In the genomic region with DNA sequence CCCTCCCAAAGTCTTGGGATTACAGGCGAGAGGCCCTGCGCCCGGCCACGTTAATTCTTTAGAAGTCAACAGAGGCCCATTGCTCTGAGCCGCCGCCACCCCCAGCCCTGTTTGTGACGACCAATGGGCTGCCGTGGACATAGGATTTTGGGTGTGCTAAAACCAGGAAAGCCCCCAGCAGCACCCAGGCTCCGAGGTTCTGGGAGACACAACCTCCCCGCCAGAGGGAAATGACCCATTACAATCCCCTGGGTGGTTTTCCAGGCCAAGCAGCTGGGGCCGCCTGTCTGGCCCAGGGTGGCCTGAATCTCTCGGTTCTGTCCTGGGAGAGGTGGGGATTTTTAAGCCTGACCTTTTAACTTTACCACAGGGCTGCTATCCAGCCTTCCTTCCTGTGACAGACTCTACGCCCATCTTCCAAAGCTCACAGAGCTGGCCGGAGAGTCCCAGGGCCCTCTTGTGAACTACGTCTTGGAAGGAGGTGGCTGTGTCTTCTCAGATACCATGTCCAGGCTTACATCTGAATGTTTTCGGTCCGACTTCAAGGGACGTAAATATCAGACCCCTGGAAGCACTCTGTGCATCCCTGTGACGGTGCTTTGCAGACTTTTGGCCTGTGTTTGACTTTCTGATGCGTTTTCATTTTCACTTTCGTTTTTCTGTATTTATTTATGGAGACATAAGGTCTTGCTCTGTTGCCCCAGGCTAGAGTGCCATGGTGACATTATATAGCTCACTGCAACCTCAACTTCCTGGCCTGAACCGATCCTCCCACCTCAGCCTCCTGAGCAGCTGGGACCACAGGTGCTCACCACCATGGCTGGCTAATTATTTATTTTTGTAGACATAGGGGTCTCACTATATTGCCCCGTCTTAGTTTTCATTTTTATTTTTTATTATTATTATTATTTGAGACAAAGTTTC, we compare ENCODE assay signal across 8 cellular contexts. TPM values are rescaled to one million over a fixed set of nuclear protein-coding genes. Genes with fewer than 3 reads are reported as not detected.
DNase-seq lines count a peak whose midpoint lies in the region; ATAC-seq and TF ChIP-seq lines count a peak whose summit lies in the region.

No MANE protein-coding gene starts in this region.

- ATAC-seq in GM18909 (IDR thresholded peaks at IDR 0.05; ENCODE audit: poor library complexity, unreplicated experiment) (peak; percentile 67), HG02798 (IDR thresholded peaks at IDR 0.05; ENCODE audit: poor library complexity, unreplicated experiment) (peak; percentile 68), naive B cell (ENCODE audit: low read depth in 2 of 2) (peak; percentile 47 to 48), WTC11 (no peak)

- POLR2A ChIA-PET in WTC11 (lab: Charles Lee), result no interaction called here

- no peak for TF ChIP-seq CTCF in WTC11 (IDR thresholded peaks at IDR 0.05)

- CTCF ChIA-PET in WTC11 (lab: Charles Lee), result no interaction called here

- H3K9me3 Mint-ChIP-seq in naive B cell, result peaks cover 0 to 7% (median 5%) of the 10 kb centered on the region in 7 donors
- H3K9me3 Mint-ChIP-seq in WTC11, result no peaks in the 10 kb centered on the region

- H3K36me3 Mint-ChIP-seq in naive B cell, result no peaks in the 10 kb centered on the region
- H3K36me3 Mint-ChIP-seq in WTC11, result no peaks in the 10 kb centered on the region

- peak overlapping the region; percentile 6 to 90 (median 61) for H3K4me3 Mint-ChIP-seq in naive B cell
- no peak overlapping the region for H3K4me3 Mint-ChIP-seq in WTC11

- DNase-seq in naive B cell, result peak; percentile 71
- no peak for DNase-seq in middle frontal gyrus (ENCODE audit: extremely low spot score, low spot score)
- no peak for DNase-seq in substantia nigra (lab: John Stamatoyannopoulos, UW)
- DNase-seq in WTC11 (ENCODE audit: low spot score), result no peak
- no peak for DNase-seq in activated CD4-positive, alpha-beta T cell treated with anti-CD3 and anti-CD28 coated beads for 48 hours

- H3K27ac Mint-ChIP-seq in naive B cell (peak overlapping the region in 3 of 6 donors; percentile 70 to 100 (median 81)), WTC11 (no peak overlapping the region)

- peak; percentile 27; the same call in 1 of the 2 replicates for TF ChIP-seq POLR2A in Raji (IDR thresholded peaks at IDR 0.05; ENCODE audit: insufficient read depth, low read depth, low read length)

- no peaks in the 10 kb centered on the region for H3K27me3 Mint-ChIP-seq in naive B cell
- no peaks in the 10 kb centered on the region for H3K27me3 Mint-ChIP-seq in WTC11 (ENCODE audit: low read depth)

- H3K4me1 Mint-ChIP-seq in naive B cell (peaks cover 26 to 61% (median 45%) of the 10 kb centered on the region in 3 donors), WTC11 (no peaks in the 10 kb centered on the region)

- H3K27ac ChIP-seq in substantia nigra (ENCODE audit: low read depth, low read length, poor library complexity, severe bottlenecking), result no peak overlapping the region

TF ChIP-seq in WTC11, 78 proteins besides CTCF, POLR2A, EP300 and RAD21:
- no peak for TF ChIP-seq PRRX2 (CRISPR knock-in tag; IDR thresholded peaks at IDR 0.05)
- TF ChIP-seq, protein P1, sequence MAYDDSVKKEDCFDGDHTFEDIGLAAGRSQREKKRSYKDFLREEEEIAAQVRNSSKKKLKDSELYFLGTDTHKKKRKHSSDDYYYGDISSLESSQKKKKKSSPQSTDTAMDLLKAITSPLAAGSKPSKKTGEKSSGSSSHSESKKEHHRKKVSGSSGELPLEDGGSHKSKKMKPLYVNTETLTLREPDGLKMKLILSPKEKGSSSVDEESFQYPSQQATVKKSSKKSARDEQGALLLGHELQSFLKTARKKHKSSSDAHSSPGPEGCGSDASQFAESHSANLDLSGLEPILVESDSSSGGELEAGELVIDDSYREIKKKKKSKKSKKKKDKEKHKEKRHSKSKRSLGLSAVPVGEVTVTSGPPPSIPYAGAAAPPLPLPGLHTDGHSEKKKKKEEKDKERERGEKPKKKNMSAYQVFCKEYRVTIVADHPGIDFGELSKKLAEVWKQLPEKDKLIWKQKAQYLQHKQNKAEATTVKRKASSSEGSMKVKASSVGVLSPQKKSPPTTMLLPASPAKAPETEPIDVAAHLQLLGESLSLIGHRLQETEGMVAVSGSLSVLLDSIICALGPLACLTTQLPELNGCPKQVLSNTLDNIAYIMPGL (CRISPR knock-in tag; IDR thresholded peaks at IDR 0.05), result no peak
- no peak; the same call in 1 of the 2 replicates for TF ChIP-seq ZNF121 (CRISPR knock-in tag; IDR thresholded peaks at IDR 0.05)
- no peak for TF ChIP-seq FOXK1 (CRISPR knock-in tag; IDR thresholded peaks at IDR 0.05)
- TF ChIP-seq NFYB (CRISPR knock-in tag; conservative IDR thresholded peaks at IDR 0.05; ENCODE audit: low read depth), result no peak
- no peak for TF ChIP-seq GTF2I (CRISPR knock-in tag; conservative IDR thresholded peaks at IDR 0.05)
- TF ChIP-seq, protein P2, sequence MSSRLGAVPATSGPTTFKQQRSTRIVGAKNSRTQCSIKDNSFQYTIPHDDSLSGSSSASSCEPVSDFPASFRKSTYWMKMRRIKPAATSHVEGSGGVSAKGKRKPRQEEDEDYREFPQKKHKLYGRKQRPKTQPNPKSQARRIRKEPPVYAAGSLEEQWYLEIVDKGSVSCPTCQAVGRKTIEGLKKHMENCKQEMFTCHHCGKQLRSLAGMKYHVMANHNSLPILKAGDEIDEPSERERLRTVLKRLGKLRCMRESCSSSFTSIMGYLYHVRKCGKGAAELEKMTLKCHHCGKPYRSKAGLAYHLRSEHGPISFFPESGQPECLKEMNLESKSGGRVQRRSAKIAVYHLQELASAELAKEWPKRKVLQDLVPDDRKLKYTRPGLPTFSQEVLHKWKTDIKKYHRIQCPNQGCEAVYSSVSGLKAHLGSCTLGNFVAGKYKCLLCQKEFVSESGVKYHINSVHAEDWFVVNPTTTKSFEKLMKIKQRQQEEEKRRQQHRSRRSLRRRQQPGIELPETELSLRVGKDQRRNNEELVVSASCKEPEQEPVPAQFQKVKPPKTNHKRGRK (CRISPR knock-in tag; IDR thresholded peaks at IDR 0.05; ENCODE audit: borderline replicate concordance), result no peak
- TF ChIP-seq, protein P3, sequence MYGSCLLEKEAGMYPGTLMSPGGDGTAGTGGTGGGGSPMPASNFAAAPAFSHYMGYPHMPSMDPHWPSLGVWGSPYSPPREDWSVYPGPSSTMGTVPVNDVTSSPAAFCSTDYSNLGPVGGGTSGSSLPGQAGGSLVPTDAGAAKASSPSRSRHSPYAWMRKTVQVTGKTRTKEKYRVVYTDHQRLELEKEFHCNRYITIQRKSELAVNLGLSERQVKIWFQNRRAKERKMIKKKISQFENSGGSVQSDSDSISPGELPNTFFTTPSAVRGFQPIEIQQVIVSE (CRISPR knock-in tag; IDR thresholded peaks at IDR 0.05; ENCODE audit: borderline replicate concordance), result no peak
- no peak for TF ChIP-seq ZBTB21 (CRISPR knock-in tag; IDR thresholded peaks at IDR 0.05; ENCODE audit: borderline replicate concordance)
- no peak for TF ChIP-seq NR2C2 (CRISPR knock-in tag; IDR thresholded peaks at IDR 0.05)
- no peak for TF ChIP-seq HMGA2 (CRISPR knock-in tag; IDR thresholded peaks at IDR 0.05)

RNA-seq across cellular contexts. Expression of a gene that starts 36.0 kb away (rescaled TPM):
- polyA plus RNA-seq in naive B cell (ENCODE audit: low read depth in 6 of 6), result 100 to 1,000 TPM; 227 to 320 (median 275) TPM
- total RNA-seq in WTC11 (2021), result 0.32 to 0.37 TPM (median 0.32 TPM) in 3 replicates

RNA-seq across cellular contexts. Expression of a gene that starts 48.3 kb away (rescaled TPM):
- polyA plus RNA-seq in naive B cell (ENCODE audit: low read depth in 6 of 6), result 10 to 100 TPM; 49.2 to 66.0 (median 57.7) TPM
- total RNA-seq in WTC11 (2021), result 70.6 to 88.2 TPM (median 83.1 TPM) in 3 replicates
